Comparison of ENCODE assay signal across 10 cellular contexts in the genomic region with DNA sequence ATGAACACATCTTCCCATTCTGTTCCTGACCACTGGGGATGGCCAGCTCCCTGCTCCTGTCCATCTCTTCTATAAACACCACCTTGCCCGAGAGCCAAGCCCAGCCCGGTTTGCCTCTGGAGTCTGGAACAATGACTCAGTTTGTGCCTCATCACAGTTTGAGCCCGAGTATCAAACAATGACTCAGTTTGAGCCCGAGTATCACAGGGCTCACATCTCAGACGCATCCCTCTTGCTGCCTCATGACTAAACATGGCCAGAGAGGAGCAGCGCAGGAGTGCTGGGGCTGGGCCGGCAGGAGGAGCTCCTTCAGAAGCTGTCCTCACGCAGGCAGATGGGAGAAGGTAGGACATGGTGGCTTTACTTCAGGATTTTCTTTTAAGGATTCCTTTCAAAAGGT.
A peak's percentile ranks its signal among the peaks of the same experiment; 100 is the strongest.
DNase-seq lines count a peak whose midpoint lies in the region; TF ChIP-seq lines count a peak whose summit lies in the region.
"Had no signal": no experiment of that assay in that cellular context is flagged by ENCODE, and none has a peak within 500 bp of the region (broad histone marks: within the 10 kb centered on the region; RNA-seq: fewer than 3 reads in every experiment).

No MANE protein-coding gene starts in this region.

- peak in 17 of 56 donors; percentile 7 to 30 (median 16) for TF ChIP-seq CTCF in dorsolateral prefrontal cortex (IDR thresholded peaks at IDR 0.05 in 54 of 56, conservative IDR thresholded peaks at IDR 0.05 in 2 of 56; ENCODE audit: low read depth in 1 of 56, partially characterized antibody in 56 of 56)

- peaks cover 0 to 4% (median 0%) of the 10 kb centered on the region in 45 donors for H3K27me3 ChIP-seq in dorsolateral prefrontal cortex
- H3K27me3 ChIP-seq: BLaER1 treated with 17β-estradiol and CSF1 and Interleukin-3, amounts not matched to agents 10 nM and 100 nM had no signal

- peak; percentile 97 for DNase-seq in A172 (ENCODE audit: low spot score)
- peak; percentile 98 for DNase-seq in M059J (ENCODE audit: low read depth)
- DNase-seq in dorsolateral prefrontal cortex: peak in 8 of 10 donors; percentile 40 to 78 (median 58)
- DNase-seq in middle frontal gyrus (ENCODE audit: extremely low spot score, low spot score): peak; percentile 21
- no peak for DNase-seq in GM19240 (ENCODE audit: insufficient read length, low spot score)
- DNase-seq in NCI-H1694 (lab: John Stamatoyannopoulos, UW): no peak
- DNase-seq in SHP77 (lab: John Stamatoyannopoulos, UW): no peak
- no peak for DNase-seq in stimulated activated CD4-positive, alpha-beta T cell treated with anti-CD3 and anti-CD28 coated beads, Interleukin-2, amount 100 ng/mL, for 24 hours
- DNase-seq: activated CD4-positive, alpha-beta T cell treated with anti-CD3 and anti-CD28 coated beads, Interleukin-2, amount 10 ng/mL, durations not matched to agents 24 days and 14 days had no signal

- intact Hi-C loops in dorsolateral prefrontal cortex (cut with DNase I): no loop called here

- H3K4me3 ChIP-seq in dorsolateral prefrontal cortex: no peak overlapping the region
- H3K4me3 ChIP-seq: BLaER1 treated with 17β-estradiol and CSF1 and Interleukin-3, amounts not matched to agents 10 nM and 100 nM had no signal

- peak overlapping the region in 12 of 59 donors; percentile 8 to 69 (median 41) for H3K27ac ChIP-seq in dorsolateral prefrontal cortex
- H3K27ac ChIP-seq: BLaER1 treated with 17β-estradiol and CSF1 and Interleukin-3, amounts not matched to agents 10 nM and 100 nM had no signal

Comparison
In these comparisons a context has a peak if more than half of its experiments do, and no peak if none do; other contexts are left out.
1. DNase-seq: peak in A172 (single experiment), M059J (single experiment), dorsolateral prefrontal cortex (8 of 10) and middle frontal gyrus (single experiment); none in GM19240 (single experiment), NCI-H1694 (single experiment), SHP77 (0 of 2) and stimulated activated CD4-positive, alpha-beta T cell treated with anti-CD3 and anti-CD28 coated beads, Interleukin-2, amount 100 ng/mL, for 24 hours (0 of 2).